Comparison of ENCODE assay signal across 11 cellular contexts in the genomic region with DNA sequence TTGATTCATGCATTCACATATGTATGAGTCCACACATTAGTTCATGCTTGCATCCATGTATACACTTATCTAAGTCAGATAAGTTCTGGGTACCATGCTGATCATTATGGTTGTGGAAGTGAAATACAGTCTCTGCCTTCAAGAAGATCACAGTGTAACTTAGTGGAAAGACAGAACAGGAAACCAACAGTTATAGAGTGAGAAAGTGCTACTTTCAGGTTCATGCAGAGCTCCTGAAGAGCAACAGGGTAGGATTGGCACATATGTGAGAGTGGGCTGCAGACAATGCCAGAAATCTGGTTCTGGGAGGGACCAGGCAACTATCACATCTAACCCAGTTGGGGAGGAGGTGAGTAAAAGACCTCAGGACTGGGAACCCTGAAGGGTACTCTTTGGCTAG. TPM values are rescaled to one million over a fixed set of nuclear protein-coding genes. Genes with fewer than 3 reads are reported as not detected.
DNase-seq lines count a peak whose midpoint lies in the region; ATAC-seq and TF ChIP-seq lines count a peak whose summit lies in the region.
"Had no signal": no experiment of that assay in that cellular context is flagged by ENCODE, and none has a peak within 500 bp of the region (broad histone marks: within the 10 kb centered on the region; RNA-seq: fewer than 3 reads in every experiment).

No MANE protein-coding gene starts in this region.

- ATAC-seq in activated CD8-positive, alpha-beta memory T cell treated with anti-CD3 and anti-CD28 coated beads, Interleukin-2, amount 10 ng/mL, durations not matched to agents 7 days and 5 days, result peak; percentile 93
- ATAC-seq in GM21786 (IDR thresholded peaks at IDR 0.05; ENCODE audit: unreplicated experiment) (peak; percentile 99), HG03378 (IDR thresholded peaks at IDR 0.05; ENCODE audit: unreplicated experiment) (peak; percentile 97)
- peak; percentile 43 for ATAC-seq in stimulated activated memory B cell treated with anti-CD40 and anti-IgM and Interleukin-4, amounts not matched to agents 10 μg/mL and 1 μg/mL and 100 μg/mL, for 72 hours
- ATAC-seq: SK-N-SH treated with all-trans-retinoic acid at 6 μM for 48 hours had no signal

- no peak overlapping the region for H3K4me3 ChIP-seq in thyroid gland (replicated peaks in 1 of 3)

- peaks cover 28% of the 10 kb centered on the region for H3K4me1 Mint-ChIP-seq in activated CD8-positive, alpha-beta memory T cell treated with anti-CD3 and anti-CD28 coated beads, Interleukin-2, amount 10 ng/mL, durations not matched to agents 7 days and 5 days
- no peaks in the 10 kb centered on the region for H3K4me1 Mint-ChIP-seq in stimulated activated memory B cell treated with anti-CD40 and anti-IgM and Interleukin-4, amounts not matched to agents 10 μg/mL and 1 μg/mL and 100 μg/mL, for 72 hours

- no peaks in the 10 kb centered on the region for H3K36me3 ChIP-seq in thyroid gland

- intact Hi-C loops in thyroid gland (cut with DNase I), result no loop called here

- H3K27ac ChIP-seq in thyroid gland, result no peak overlapping the region

- H3K4me1 ChIP-seq in thyroid gland, result no peaks in the 10 kb centered on the region

- no peaks in the 10 kb centered on the region for H3K27me3 Mint-ChIP-seq in activated CD8-positive, alpha-beta memory T cell treated with anti-CD3 and anti-CD28 coated beads, Interleukin-2, amount 10 ng/mL, durations not matched to agents 7 days and 5 days
- H3K27me3 Mint-ChIP-seq in stimulated activated memory B cell treated with anti-CD40 and anti-IgM and Interleukin-4, amounts not matched to agents 10 μg/mL and 1 μg/mL and 100 μg/mL, for 72 hours, result no peaks in the 10 kb centered on the region

- CTCF ChIA-PET in activated CD8-positive, alpha-beta memory T cell treated with anti-CD3 and anti-CD28 coated beads, Interleukin-2, amount 10 ng/mL, durations not matched to agents 7 days and 5 days (lab: Charles Lee), result interaction anchor here (1.4 kb wide), 1 partner anchor 36 kb away, joined by 4 read pairs; no protein-coding TSS in a partner anchor

- no peak for TF ChIP-seq POLR2A in thyroid gland (IDR thresholded peaks at IDR 0.05)

- H3K9me3 ChIP-seq in thyroid gland, result no peaks in the 10 kb centered on the region

- TF ChIP-seq CTCF in thyroid gland (IDR thresholded peaks at IDR 0.05), result no peak

- peaks cover 23% of the 10 kb centered on the region for H3K36me3 Mint-ChIP-seq in activated CD8-positive, alpha-beta memory T cell treated with anti-CD3 and anti-CD28 coated beads, Interleukin-2, amount 10 ng/mL, durations not matched to agents 7 days and 5 days
- no peaks in the 10 kb centered on the region for H3K36me3 Mint-ChIP-seq in stimulated activated memory B cell treated with anti-CD40 and anti-IgM and Interleukin-4, amounts not matched to agents 10 μg/mL and 1 μg/mL and 100 μg/mL, for 72 hours

- H3K9me3 Mint-ChIP-seq in activated CD8-positive, alpha-beta memory T cell treated with anti-CD3 and anti-CD28 coated beads, Interleukin-2, amount 10 ng/mL, durations not matched to agents 7 days and 5 days (ENCODE audit: low read depth), result peaks cover 3% of the 10 kb centered on the region
- H3K9me3 Mint-ChIP-seq in stimulated activated memory B cell treated with anti-CD40 and anti-IgM and Interleukin-4, amounts not matched to agents 10 μg/mL and 1 μg/mL and 100 μg/mL, for 72 hours, result peaks cover 3% of the 10 kb centered on the region

- H3K27ac Mint-ChIP-seq in activated CD8-positive, alpha-beta memory T cell treated with anti-CD3 and anti-CD28 coated beads, Interleukin-2, amount 10 ng/mL, durations not matched to agents 7 days and 5 days, result peak overlapping the region; percentile 65
- H3K27ac Mint-ChIP-seq in stimulated activated memory B cell treated with anti-CD40 and anti-IgM and Interleukin-4, amounts not matched to agents 10 μg/mL and 1 μg/mL and 100 μg/mL, for 72 hours, result no peak overlapping the region

- DNase-seq in activated CD8-positive, alpha-beta memory T cell treated with anti-CD3 and anti-CD28 coated beads, Interleukin-2, amount 10 ng/mL, durations not matched to agents 7 days and 5 days, result peak; percentile 46
- no peak for DNase-seq in activated CD8-positive, alpha-beta memory T cell treated with anti-CD3 and anti-CD28 coated beads for 24 hours
- no peak for DNase-seq in OCI-M2 (lab: John Stamatoyannopoulos, UW; ENCODE audit: unreplicated experiment)
- no peak for DNase-seq in HCEC 1CT
- DNase-seq in thyroid gland, result no peak
- DNase-seq: effector CD4-positive, alpha-beta T cell; stimulated activated CD4-positive, alpha-beta T cell treated with anti-CD3 and anti-CD28 coated beads, Interleukin-2, amount 100 ng/mL, for 48 hours had no signal

- no peak overlapping the region for H3K4me3 Mint-ChIP-seq in activated CD8-positive, alpha-beta memory T cell treated with anti-CD3 and anti-CD28 coated beads, Interleukin-2, amount 10 ng/mL, durations not matched to agents 7 days and 5 days
- no peak overlapping the region for H3K4me3 Mint-ChIP-seq in stimulated activated memory B cell treated with anti-CD40 and anti-IgM and Interleukin-4, amounts not matched to agents 10 μg/mL and 1 μg/mL and 100 μg/mL, for 72 hours

- no peaks in the 10 kb centered on the region for H3K27me3 ChIP-seq in thyroid gland

RNA-seq across cellular contexts. Expression of gene PGAP1, which starts 35.4 kb away (rescaled TPM):
- total RNA-seq in activated CD8-positive, alpha-beta memory T cell treated with anti-CD3 and anti-CD28 coated beads, Interleukin-2, amount 10 ng/mL, durations not matched to agents 7 days and 5 days, result 10 to 100 TPM; 20.3 to 60.0 TPM
- 10 to 100 TPM in 2 of 4 donors, 1 to 10 TPM in 2; 6.9 to 26.0 (median 14.0) TPM for total RNA-seq in thyroid gland

Comparison
In these comparisons a context has a peak if more than half of its experiments do, and no peak if none do; other contexts are left out.
1. ATAC-seq: peak in every context shown above with its lines; median percentile 99 in GM21786; 97 in HG03378; 93 in activated CD8-positive, alpha-beta memory T cell treated with anti-CD3 and anti-CD28 coated beads, Interleukin-2, amount 10 ng/mL, durations not matched to agents 7 days and 5 days; 43 in stimulated activated memory B cell treated with anti-CD40 and anti-IgM and Interleukin-4, amounts not matched to agents 10 μg/mL and 1 μg/mL and 100 μg/mL, for 72 hours.